Comparison of ENCODE assay signal across 7 cellular contexts in the genomic region with DNA sequence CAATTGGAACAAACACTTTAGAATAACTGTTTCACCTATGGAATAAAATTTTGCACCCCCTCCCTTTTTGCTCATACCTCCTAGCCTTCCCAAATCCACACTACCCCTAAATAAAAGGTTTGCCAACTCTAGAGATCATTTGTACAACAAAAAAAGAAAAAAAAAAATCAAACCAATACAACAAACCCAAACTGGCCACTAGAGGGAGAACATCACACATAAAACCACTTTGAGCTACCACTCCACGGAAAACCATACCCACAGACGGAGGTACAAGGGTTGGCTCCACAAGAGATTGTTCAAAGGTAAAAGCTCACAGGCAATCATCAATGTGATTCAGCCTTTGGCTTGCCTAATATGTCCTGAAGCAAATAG. TPM values are rescaled to one million over a fixed set of nuclear protein-coding genes. Genes with fewer than 3 reads are reported as not detected.
DNase-seq lines count a peak whose midpoint lies in the region; TF ChIP-seq lines count a peak whose summit lies in the region.

No MANE protein-coding gene starts in this region.

- H3K4me2 ChIP-seq in Loucy (ENCODE audit: low read depth, low read length, poor library complexity, severe bottlenecking): peak overlapping the region; percentile 75
- H3K4me2 ChIP-seq in SK-N-SH: no peak overlapping the region

- no peaks in the 10 kb centered on the region for H4K20me1 ChIP-seq in Loucy (ENCODE audit: insufficient read depth, low read length, poor library complexity, severe bottlenecking)
- H4K20me1 ChIP-seq in SK-N-SH (ENCODE audit: insufficient read depth): no peaks in the 10 kb centered on the region

- H3K9me3 ChIP-seq in HAP-1 (no peaks in the 10 kb centered on the region), Loucy (ENCODE audit: insufficient read depth, low read depth, low read length) (no peaks in the 10 kb centered on the region), SK-N-SH (no peaks in the 10 kb centered on the region)

- H3K27ac ChIP-seq in SK-N-SH (ENCODE audit: low read depth in 2 of 2, low read length in 1 of 2): no peak overlapping the region
- peak overlapping the region in 11 of 21 experiments; percentile 18 to 82 (median 45) for H3K27ac ChIP-seq in skin epidermis

- TF ChIP-seq CTCF in GM12864 (IDR thresholded peaks at IDR 0.05; ENCODE audit: low read depth, low read length, missing control alignments) (peak; percentile 72), Loucy (conservative IDR thresholded peaks at IDR 0.05; ENCODE audit: low read length) (peak; percentile 91), SK-N-SH (IDR thresholded peaks at IDR 0.05) (peak; percentile 87)

- H3K4me3 ChIP-seq in GM12864 (ENCODE audit: low read depth, low read length): no peak overlapping the region
- no peak overlapping the region for H3K4me3 ChIP-seq in HAP-1
- H3K4me3 ChIP-seq in Loucy (ENCODE audit: low read length, poor library complexity, severe bottlenecking): peak overlapping the region; percentile 60
- H3K4me3 ChIP-seq in SK-N-SH (ENCODE audit: low read depth in 2 of 2, low read length in 1 of 2): no peak overlapping the region
- H3K4me3 ChIP-seq in skin epidermis: peak overlapping the region in 4 of 7 experiments; percentile 4 to 24 (median 19)

- H3F3A ChIP-seq in Loucy (ENCODE audit: low read depth) (no peaks in the 10 kb centered on the region), SK-N-SH (replicated peaks; ENCODE audit: insufficient read depth) (no peaks in the 10 kb centered on the region)

- 5% methylated on average over 2 of the region's 2 CpGs for WGBS in SK-N-SH (ENCODE audit: low lambda C conversion rate)

- no peaks in the 10 kb centered on the region for H3K36me3 ChIP-seq in HAP-1 (replicated peaks)
- H3K36me3 ChIP-seq in Loucy (ENCODE audit: insufficient read depth, low read length): no peaks in the 10 kb centered on the region
- H3K36me3 ChIP-seq in SK-N-SH (replicated peaks in 1 of 2; ENCODE audit: control insufficient read depth in 1 of 2, insufficient read depth in 2 of 2, low read length in 1 of 2): no peaks in the 10 kb centered on the region

- H2AFZ ChIP-seq in Loucy (ENCODE audit: low read length): peak overlapping the region; percentile 52
- H2AFZ ChIP-seq in SK-N-SH (ENCODE audit: low read depth): no peak overlapping the region

- POLR2A ChIA-PET in SK-N-SH (lab: Yijun Ruan, JAX): interaction anchor here (0.6 to 1.8 kb wide), 6 partner anchors 97 to 283 kb away, joined by 3 to 17 read pairs (median 3); partner anchors contain the start of gene ITPR1

- H3K79me2 ChIP-seq in Loucy (ENCODE audit: insufficient read depth, low read length): no peaks in the 10 kb centered on the region
- no peaks in the 10 kb centered on the region for H3K79me2 ChIP-seq in SK-N-SH (ENCODE audit: insufficient read depth)

- H3K27me3 ChIP-seq in HAP-1 (ENCODE audit: low read depth) (no peaks in the 10 kb centered on the region), Loucy (ENCODE audit: insufficient read depth, low read length, poor library complexity, severe bottlenecking) (no peaks in the 10 kb centered on the region), SK-N-SH (ENCODE audit: insufficient read depth) (no peaks in the 10 kb centered on the region)

- CTCF ChIA-PET in SK-N-SH (lab: Yijun Ruan, JAX): interaction anchor here (0.6 to 5.3 kb wide), 79 partner anchors 8 to 736 kb away, joined by 3 to 117 read pairs (median 4); partner anchors contain the start of genes ITPR1 and SUMF1

- H3K9me2 ChIP-seq in Loucy (replicated peaks; ENCODE audit: low read depth, low read length): no peaks in the 10 kb centered on the region
- H3K9me2 ChIP-seq in SK-N-SH: no peaks in the 10 kb centered on the region

- TF ChIP-seq RAD21 in SK-N-SH (IDR thresholded peaks at IDR 0.05; ENCODE audit: low read length): peak; percentile 95

- H3K9ac ChIP-seq in Loucy (ENCODE audit: low read depth, low read length, poor library complexity, severe bottlenecking): peak overlapping the region; percentile 33
- H3K9ac ChIP-seq in SK-N-SH: no peak overlapping the region

- in situ Hi-C loops in HAP-1 (cut with MboI; ENCODE audit: low sequenced_read_pairs): loop anchor here (10.0 kb wide), 1 partner anchor 284 kb away; no protein-coding TSS in a partner anchor

- DNase-seq in GM12864 (ENCODE audit: low read depth) (peak; percentile 35), HAP-1 (ENCODE audit: low spot score in 2 of 2) (peak; percentile 42 to 46), SK-N-SH (peak; percentile 64), amniotic stem cell (lab: John Stamatoyannopoulos, UW) (peak; percentile 5), hepatic stellate cell (ENCODE audit: low spot score) (peak; percentile 51)

- H3K4me1 ChIP-seq in HAP-1: peaks cover 10% of the 10 kb centered on the region
- H3K4me1 ChIP-seq in Loucy (ENCODE audit: insufficient read depth, low read length, poor library complexity, severe bottlenecking): peaks cover 28% of the 10 kb centered on the region
- H3K4me1 ChIP-seq in SK-N-SH (ENCODE audit: control insufficient read depth in 1 of 2, insufficient read depth in 2 of 2, low read depth in 1 of 2, low read length in 1 of 2): peaks cover 0 to 11% of the 10 kb centered on the region in 2 experiments; a peak in 2 of 4 replicates

- no peak for TF ChIP-seq EP300 in SK-N-SH (IDR thresholded peaks at IDR 0.05; ENCODE audit: borderline replicate concordance in 1 of 2, low read depth in 1 of 2, low read length in 1 of 2)

TF ChIP-seq in SK-N-SH, 30 proteins besides CTCF, POLR2A, EP300 and RAD21:
- no peak for TF ChIP-seq PBX3 (IDR thresholded peaks at IDR 0.05)
- peak; percentile 82 for TF ChIP-seq SMC3 (IDR thresholded peaks at IDR 0.05; ENCODE audit: low read depth, low read length)

RNA-seq across cellular contexts. Expression of gene SETMAR, which starts 47.6 kb away (rescaled TPM):
- polyA plus RNA-seq in SK-N-SH (2012; rRNA removed): 10.6 and 13.3 TPM in 2 replicates
- polyA plus RNA-seq in SK-N-SH (2012; cell fraction: cytosol; rRNA removed): 12.4 and 12.5 TPM in 2 replicates
- 13.4 and 18.9 TPM in 2 replicates for polyA plus RNA-seq in SK-N-SH (2012; cell fraction: nucleus; rRNA removed)

Comparison
In these comparisons a context has a peak if more than half of its experiments do, and no peak if none do; other contexts are left out.
1. DNase-seq: peak in every context shown above with its lines; median percentile 64 in SK-N-SH; 51 in hepatic stellate cell; 44 in HAP-1; 35 in GM12864; 5 in amniotic stem cell.
2. H3K4me3 ChIP-seq: peak in Loucy (single experiment) and skin epidermis (4 of 7); none in GM12864 (single experiment), HAP-1 (single experiment) and SK-N-SH (0 of 2).
3. H3K27ac ChIP-seq: peak in skin epidermis (11 of 21); none in SK-N-SH (0 of 2).
4. Peak in every context shown above with its lines, with median percentiles within 50 percentile points of each other: CTCF ChIP-seq.